2 cellular contexts compared by ENCODE assay signal in the genomic region with DNA sequence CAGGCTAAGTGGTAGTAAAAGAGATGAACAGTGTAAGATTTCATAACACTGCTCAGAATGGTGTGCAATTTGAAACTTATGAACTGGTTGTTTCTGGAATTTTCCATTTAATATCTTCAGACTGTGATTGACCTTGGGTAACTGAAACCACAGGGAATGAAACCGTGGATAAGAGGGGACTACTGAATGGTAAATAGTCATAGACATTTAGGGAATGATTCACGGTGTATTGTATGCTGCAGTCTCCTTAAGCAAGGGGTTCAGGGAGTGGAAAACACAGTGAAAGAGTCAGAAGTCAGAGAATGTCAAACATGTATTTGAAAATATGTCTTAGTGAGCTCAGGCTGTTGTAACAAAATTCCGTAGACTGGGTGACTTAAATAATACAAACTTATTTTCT.
TF ChIP-seq lines count a peak whose summit lies in the region.

No MANE protein-coding gene starts in this region.

TF ChIP-seq in SK-N-SH, 30 proteins besides CTCF, POLR2A, EP300 and RAD21 (continued from another document):
- TF ChIP-seq ZBTB33 (IDR thresholded peaks at IDR 0.05; ENCODE audit: borderline replicate concordance, low read depth) (no peak), SIN3A (IDR thresholded peaks at IDR 0.05; ENCODE audit: borderline replicate concordance, low read depth, low read length) (no peak), ELF1 (IDR thresholded peaks at IDR 0.05) (no peak), NFIC (IDR thresholded peaks at IDR 0.05; ENCODE audit: borderline replicate concordance) (no peak), POLR2AphosphoS5 (IDR thresholded peaks at IDR 0.05; ENCODE audit: low read depth, low read length) (no peak)
- TF ChIP-seq, protein P1, sequence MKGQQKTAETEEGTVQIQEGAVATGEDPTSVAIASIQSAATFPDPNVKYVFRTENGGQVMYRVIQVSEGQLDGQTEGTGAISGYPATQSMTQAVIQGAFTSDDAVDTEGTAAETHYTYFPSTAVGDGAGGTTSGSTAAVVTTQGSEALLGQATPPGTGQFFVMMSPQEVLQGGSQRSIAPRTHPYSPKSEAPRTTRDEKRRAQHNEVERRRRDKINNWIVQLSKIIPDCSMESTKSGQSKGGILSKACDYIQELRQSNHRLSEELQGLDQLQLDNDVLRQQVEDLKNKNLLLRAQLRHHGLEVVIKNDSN (IDR thresholded peaks at IDR 0.05; ENCODE audit: borderline replicate concordance, low read depth): no peak
- TF ChIP-seq, protein P2, sequence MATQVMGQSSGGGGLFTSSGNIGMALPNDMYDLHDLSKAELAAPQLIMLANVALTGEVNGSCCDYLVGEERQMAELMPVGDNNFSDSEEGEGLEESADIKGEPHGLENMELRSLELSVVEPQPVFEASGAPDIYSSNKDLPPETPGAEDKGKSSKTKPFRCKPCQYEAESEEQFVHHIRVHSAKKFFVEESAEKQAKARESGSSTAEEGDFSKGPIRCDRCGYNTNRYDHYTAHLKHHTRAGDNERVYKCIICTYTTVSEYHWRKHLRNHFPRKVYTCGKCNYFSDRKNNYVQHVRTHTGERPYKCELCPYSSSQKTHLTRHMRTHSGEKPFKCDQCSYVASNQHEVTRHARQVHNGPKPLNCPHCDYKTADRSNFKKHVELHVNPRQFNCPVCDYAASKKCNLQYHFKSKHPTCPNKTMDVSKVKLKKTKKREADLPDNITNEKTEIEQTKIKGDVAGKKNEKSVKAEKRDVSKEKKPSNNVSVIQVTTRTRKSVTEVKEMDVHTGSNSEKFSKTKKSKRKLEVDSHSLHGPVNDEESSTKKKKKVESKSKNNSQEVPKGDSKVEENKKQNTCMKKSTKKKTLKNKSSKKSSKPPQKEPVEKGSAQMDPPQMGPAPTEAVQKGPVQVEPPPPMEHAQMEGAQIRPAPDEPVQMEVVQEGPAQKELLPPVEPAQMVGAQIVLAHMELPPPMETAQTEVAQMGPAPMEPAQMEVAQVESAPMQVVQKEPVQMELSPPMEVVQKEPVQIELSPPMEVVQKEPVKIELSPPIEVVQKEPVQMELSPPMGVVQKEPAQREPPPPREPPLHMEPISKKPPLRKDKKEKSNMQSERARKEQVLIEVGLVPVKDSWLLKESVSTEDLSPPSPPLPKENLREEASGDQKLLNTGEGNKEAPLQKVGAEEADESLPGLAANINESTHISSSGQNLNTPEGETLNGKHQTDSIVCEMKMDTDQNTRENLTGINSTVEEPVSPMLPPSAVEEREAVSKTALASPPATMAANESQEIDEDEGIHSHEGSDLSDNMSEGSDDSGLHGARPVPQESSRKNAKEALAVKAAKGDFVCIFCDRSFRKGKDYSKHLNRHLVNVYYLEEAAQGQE (IDR thresholded peaks at IDR 0.05; ENCODE audit: low read depth, low read length): no peak

TF ChIP-seq in SK-N-SH treated with all-trans-retinoic acid at 6 μM for 48 hours, 23 proteins besides CTCF, POLR2A, EP300 and RAD21 (continued from another document):
- TF ChIP-seq POU6F1 (CRISPR knock-in tag; IDR thresholded peaks at IDR 0.05; ENCODE audit: borderline replicate concordance, low read depth): no peak
- TF ChIP-seq ZC3H10 (CRISPR knock-in tag; IDR thresholded peaks at IDR 0.05): no peak
- no peak for TF ChIP-seq ZFP3 (CRISPR knock-in tag; IDR thresholded peaks at IDR 0.05)
- no peak for TF ChIP-seq PATZ1 (CRISPR knock-in tag; IDR thresholded peaks at IDR 0.05; ENCODE audit: borderline replicate concordance)
- TF ChIP-seq ZFP30 (CRISPR knock-in tag; IDR thresholded peaks at IDR 0.05): no peak
- TF ChIP-seq PPARA (CRISPR knock-in tag; IDR thresholded peaks at IDR 0.05; ENCODE audit: borderline replicate concordance): no peak
- TF ChIP-seq SNAI2 (CRISPR knock-in tag; IDR thresholded peaks at IDR 0.05): no peak
- TF ChIP-seq GLIS3 (CRISPR knock-in tag; IDR thresholded peaks at IDR 0.05): no peak
- TF ChIP-seq ZNF8 (CRISPR knock-in tag; IDR thresholded peaks at IDR 0.05): no peak
- TF ChIP-seq ARNTL (CRISPR knock-in tag; IDR thresholded peaks at IDR 0.05; ENCODE audit: borderline replicate concordance, low read depth): no peak
TF ChIP-seq in SK-N-SH treated with all-trans-retinoic acid at 6 μM for 48 hours: peak in this region for 0.
